Comparison of ENCODE assay signal across 8 cellular contexts in the genomic region with DNA sequence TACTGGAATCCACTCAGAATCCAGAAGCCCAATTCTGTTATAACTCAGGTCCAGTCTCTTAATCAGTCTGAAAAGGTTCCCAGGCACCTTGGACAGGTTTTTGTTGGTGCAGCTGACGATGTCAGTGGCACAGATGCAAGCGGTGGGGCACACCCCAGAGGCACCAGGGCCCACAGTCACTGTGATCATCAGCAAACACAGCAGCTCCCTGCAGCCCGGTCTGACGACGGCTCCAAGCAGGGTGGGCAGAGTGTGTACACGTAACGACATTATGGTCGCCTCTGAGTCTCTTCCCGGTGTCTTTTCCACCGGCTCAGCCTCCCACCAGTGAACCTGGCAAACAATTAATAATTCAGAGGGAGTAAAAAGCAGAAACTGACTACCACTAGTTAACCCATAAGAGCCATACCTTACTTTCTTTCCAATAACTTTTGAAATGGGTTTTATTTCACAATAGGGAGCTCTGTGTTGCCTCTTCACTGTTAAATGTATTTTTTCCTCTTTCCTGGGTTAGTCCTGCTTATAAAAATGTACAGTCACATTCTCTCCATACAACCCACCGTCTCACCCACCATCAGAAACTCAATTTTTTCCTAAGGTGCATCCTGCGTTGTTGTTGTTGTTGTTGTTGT. TPM values are rescaled to one million over a fixed set of nuclear protein-coding genes. Genes with fewer than 3 reads are reported as not detected.
A peak's percentile ranks its signal among the peaks of the same experiment; 100 is the strongest.
DNase-seq lines count a peak whose midpoint lies in the region; ATAC-seq and TF ChIP-seq lines count a peak whose summit lies in the region.

No MANE protein-coding gene starts in this region.

- peak overlapping the region; percentile 85 for H3K9ac ChIP-seq in rectal smooth muscle tissue (ENCODE audit: low read length)

- H3K4me3 ChIP-seq in CD8-positive, alpha-beta memory T cell (ENCODE audit: low read length), result peak overlapping the region; percentile 70
- H3K4me3 ChIP-seq in cardiac muscle cell (peak overlapping the region; percentile 36), rectal smooth muscle tissue (ENCODE audit: low read length) (peak overlapping the region; percentile 89), BE2C (ENCODE audit: low read depth, low read length) (no peak overlapping the region)

- H3K9me3 Mint-ChIP-seq in CD8-positive, alpha-beta memory T cell, result no peaks in the 10 kb centered on the region
- H3K9me3 Mint-ChIP-seq in activated T-helper 1 cell treated with anti-CD3 and anti-CD28 coated beads, Interleukin-12 subunit alpha, Interleukin-12 subunit beta, Interleukin-2, Interleukin-4 antibody, amounts not matched to agents 30 ng/mL and 10 ng/mL and 1 ng/mL, durations not matched to agents 14 hours and 24 hours and 36 hours, result no peaks in the 10 kb centered on the region

- peaks cover 67 to 72% (median 72%) of the 10 kb centered on the region in 3 donors for H3K4me1 Mint-ChIP-seq in CD8-positive, alpha-beta memory T cell
- H3K4me1 Mint-ChIP-seq in activated T-helper 1 cell treated with anti-CD3 and anti-CD28 coated beads, Interleukin-12 subunit alpha, Interleukin-12 subunit beta, Interleukin-2, Interleukin-4 antibody, amounts not matched to agents 30 ng/mL and 10 ng/mL and 1 ng/mL, durations not matched to agents 14 hours and 24 hours and 36 hours (ENCODE audit: low read depth), result peaks cover 75% of the 10 kb centered on the region

- intact Hi-C loops in activated T-helper 1 cell treated with anti-CD3 and anti-CD28 coated beads, Interleukin-12 subunit alpha, Interleukin-12 subunit beta, Interleukin-2, Interleukin-4 antibody, amounts not matched to agents 30 ng/mL and 10 ng/mL and 1 ng/mL, durations not matched to agents 14 hours and 24 hours and 36 hours (cut with micrococcal nuclease), result loop anchor here (1.0 to 5.0 kb wide), 5 partner anchors 8 to 1087 kb away; a partner anchor contains a TSS

- H3K27ac Mint-ChIP-seq in CD8-positive, alpha-beta memory T cell, result peak overlapping the region; percentile 65 to 98 (median 96)
- H3K27ac Mint-ChIP-seq in activated T-helper 1 cell treated with anti-CD3 and anti-CD28 coated beads, Interleukin-12 subunit alpha, Interleukin-12 subunit beta, Interleukin-2, Interleukin-4 antibody, amounts not matched to agents 30 ng/mL and 10 ng/mL and 1 ng/mL, durations not matched to agents 14 hours and 24 hours and 36 hours, result peak overlapping the region; percentile 96

- H3K9me3 ChIP-seq in CD8-positive, alpha-beta memory T cell (ENCODE audit: low read length), result no peaks in the 10 kb centered on the region
- no peaks in the 10 kb centered on the region for H3K9me3 ChIP-seq in cardiac muscle cell (ENCODE audit: low read depth)
- no peaks in the 10 kb centered on the region for H3K9me3 ChIP-seq in BE2C

- no peak for TF ChIP-seq CTCF in cardiac muscle cell (IDR thresholded peaks at IDR 0.05; ENCODE audit: low read depth, low read length)
- TF ChIP-seq CTCF in BE2C (IDR thresholded peaks at IDR 0.05; ENCODE audit: low read depth, low read length), result no peak

- peak overlapping the region; percentile 69 for H3K27ac ChIP-seq in CD8-positive, alpha-beta memory T cell (ENCODE audit: low read depth, low read length)
- no peak overlapping the region for H3K27ac ChIP-seq in cardiac muscle cell
- H3K27ac ChIP-seq in rectal smooth muscle tissue (ENCODE audit: low read depth, low read length), result peak overlapping the region; percentile 97

- H3K4me1 ChIP-seq in CD8-positive, alpha-beta memory T cell (ENCODE audit: insufficient read depth, low read length), result peaks cover 51% of the 10 kb centered on the region
- H3K4me1 ChIP-seq in cardiac muscle cell (ENCODE audit: low read depth) (no peaks in the 10 kb centered on the region), rectal smooth muscle tissue (ENCODE audit: control insufficient read depth, insufficient read depth, low read length) (peaks cover 19% of the 10 kb centered on the region), BE2C (no peaks in the 10 kb centered on the region)

- DNase-seq in CD8-positive, alpha-beta memory T cell, result peak; percentile 24 to 77 (median 34)
- DNase-seq in NCI-H1092 (lab: John Stamatoyannopoulos, UW), result peak; percentile 50
- DNase-seq in activated T-helper 1 cell treated with anti-CD3 and anti-CD28 coated beads, Interleukin-12 subunit alpha, Interleukin-12 subunit beta, Interleukin-2, Interleukin-4 antibody, amounts not matched to agents 30 ng/mL and 10 ng/mL and 1 ng/mL, durations not matched to agents 14 hours and 24 hours and 36 hours (ENCODE audit: low spot score), result peak; percentile 14
- DNase-seq in cardiac muscle cell (ENCODE audit: low read depth in 1 of 2, low spot score in 1 of 2), result peak; percentile 31 to 35
- no peak for DNase-seq in BE2C

- CTCF ChIA-PET in CD8-positive, alpha-beta memory T cell (lab: Charles Lee), result interaction anchor here (0.6 to 4.2 kb wide), 20 partner anchors 8 to 318 kb away, joined by 3 to 31 read pairs (median 5); no protein-coding TSS in a partner anchor

- ATAC-seq in GM19452 (IDR thresholded peaks at IDR 0.05; ENCODE audit: unreplicated experiment), result no peak
- ATAC-seq in HG02763 (IDR thresholded peaks at IDR 0.05; ENCODE audit: unreplicated experiment), result no peak

- POLR2A ChIA-PET in CD8-positive, alpha-beta memory T cell (lab: Charles Lee), result interaction anchor here (0.6 to 3.4 kb wide), 16 partner anchors 9 to 315 kb away, joined by 3 to 45 read pairs (median 6); no protein-coding TSS in a partner anchor

- peak overlapping the region; percentile 88 to 97 (median 92) for H3K4me3 Mint-ChIP-seq in CD8-positive, alpha-beta memory T cell
- H3K4me3 Mint-ChIP-seq in activated T-helper 1 cell treated with anti-CD3 and anti-CD28 coated beads, Interleukin-12 subunit alpha, Interleukin-12 subunit beta, Interleukin-2, Interleukin-4 antibody, amounts not matched to agents 30 ng/mL and 10 ng/mL and 1 ng/mL, durations not matched to agents 14 hours and 24 hours and 36 hours, result peak overlapping the region; percentile 97

- H3K27me3 ChIP-seq in CD8-positive, alpha-beta memory T cell (ENCODE audit: insufficient read depth, low read length, poor library complexity, severe bottlenecking), result no peaks in the 10 kb centered on the region
- H3K27me3 ChIP-seq in cardiac muscle cell (no peaks in the 10 kb centered on the region), rectal smooth muscle tissue (ENCODE audit: control insufficient read depth, insufficient read depth, low read length) (no peaks in the 10 kb centered on the region), BE2C (peaks cover 55% of the 10 kb centered on the region)

- peaks cover 0 to 5% of the 10 kb centered on the region in 2 donors for H3K27me3 Mint-ChIP-seq in CD8-positive, alpha-beta memory T cell
- H3K27me3 Mint-ChIP-seq in activated T-helper 1 cell treated with anti-CD3 and anti-CD28 coated beads, Interleukin-12 subunit alpha, Interleukin-12 subunit beta, Interleukin-2, Interleukin-4 antibody, amounts not matched to agents 30 ng/mL and 10 ng/mL and 1 ng/mL, durations not matched to agents 14 hours and 24 hours and 36 hours (ENCODE audit: insufficient read depth), result no peaks in the 10 kb centered on the region

- H3K36me3 ChIP-seq in CD8-positive, alpha-beta memory T cell (ENCODE audit: insufficient read depth, low read length), result no peaks in the 10 kb centered on the region
- H3K36me3 ChIP-seq in cardiac muscle cell, result no peaks in the 10 kb centered on the region
- H3K36me3 ChIP-seq in rectal smooth muscle tissue (ENCODE audit: control insufficient read depth, insufficient read depth, low read length), result no peaks in the 10 kb centered on the region
- no peaks in the 10 kb centered on the region for H3K36me3 ChIP-seq in BE2C

- peaks cover 0 to 24% (median 3%) of the 10 kb centered on the region in 3 donors for H3K36me3 Mint-ChIP-seq in CD8-positive, alpha-beta memory T cell
- peaks cover 20% of the 10 kb centered on the region for H3K36me3 Mint-ChIP-seq in activated T-helper 1 cell treated with anti-CD3 and anti-CD28 coated beads, Interleukin-12 subunit alpha, Interleukin-12 subunit beta, Interleukin-2, Interleukin-4 antibody, amounts not matched to agents 30 ng/mL and 10 ng/mL and 1 ng/mL, durations not matched to agents 14 hours and 24 hours and 36 hours (ENCODE audit: low read depth)

RNA-seq across cellular contexts. Expression of a gene that starts 0.6 kb away (rescaled TPM):
- 10 to 100 TPM; 52.8 to 56.9 TPM for total RNA-seq in CD8-positive, alpha-beta memory T cell
- 73.3 TPM for polyA plus RNA-seq in CD8-positive, alpha-beta memory T cell
- 50.8 and 55.5 TPM in 2 replicates for total RNA-seq in activated T-helper 1 cell treated with anti-CD3 and anti-CD28 coated beads, Interleukin-12 subunit alpha, Interleukin-12 subunit beta, Interleukin-2, Interleukin-4 antibody, amounts not matched to agents 30 ng/mL and 10 ng/mL and 1 ng/mL, durations not matched to agents 14 hours and 24 hours and 36 hours
- total RNA-seq in cardiac muscle cell, result 0.80 and 2.1 TPM in 2 replicates
- polyA plus RNA-seq in cardiac muscle cell, result 0.45 and 0.92 TPM in 2 replicates
- polyA plus RNA-seq in BE2C (2012; ENCODE audit: insufficient read depth, insufficient read length, low read depth), result not detected

RNA-seq across cellular contexts. Expression of a gene that starts 0.9 kb away (rescaled TPM):
- 10 to 100 TPM; 16.2 to 16.6 TPM for total RNA-seq in CD8-positive, alpha-beta memory T cell
- 23.7 TPM for polyA plus RNA-seq in CD8-positive, alpha-beta memory T cell
- 11.6 and 12.5 TPM in 2 replicates for total RNA-seq in activated T-helper 1 cell treated with anti-CD3 and anti-CD28 coated beads, Interleukin-12 subunit alpha, Interleukin-12 subunit beta, Interleukin-2, Interleukin-4 antibody, amounts not matched to agents 30 ng/mL and 10 ng/mL and 1 ng/mL, durations not matched to agents 14 hours and 24 hours and 36 hours
- 0.92 and 1.1 TPM in 2 replicates for total RNA-seq in cardiac muscle cell
- polyA plus RNA-seq in cardiac muscle cell, result 2.1 and 2.2 TPM in 2 replicates
- not detected for polyA plus RNA-seq in BE2C (2012; ENCODE audit: insufficient read depth, insufficient read length, low read depth)

Comparison
In these comparisons a context has a peak if more than half of its experiments do, and no peak if none do; other contexts are left out.
1. RNA of a gene that starts 0.6 kb away (total RNA-seq): 52.8 to 56.9 TPM in CD8-positive, alpha-beta memory T cell and 50.8 to 55.5 TPM in activated T-helper 1 cell treated with anti-CD3 and anti-CD28 coated beads, Interleukin-12 subunit alpha, Interleukin-12 subunit beta, Interleukin-2, Interleukin-4 antibody, amounts not matched to agents 30 ng/mL and 10 ng/mL and 1 ng/mL, durations not matched to agents 14 hours and 24 hours and 36 hours; 0.80 to 2.1 TPM in cardiac muscle cell; every median in the first group is over 10 times any median in the second.